ENCODE assay signal across 21 cellular contexts in the genomic region with DNA sequence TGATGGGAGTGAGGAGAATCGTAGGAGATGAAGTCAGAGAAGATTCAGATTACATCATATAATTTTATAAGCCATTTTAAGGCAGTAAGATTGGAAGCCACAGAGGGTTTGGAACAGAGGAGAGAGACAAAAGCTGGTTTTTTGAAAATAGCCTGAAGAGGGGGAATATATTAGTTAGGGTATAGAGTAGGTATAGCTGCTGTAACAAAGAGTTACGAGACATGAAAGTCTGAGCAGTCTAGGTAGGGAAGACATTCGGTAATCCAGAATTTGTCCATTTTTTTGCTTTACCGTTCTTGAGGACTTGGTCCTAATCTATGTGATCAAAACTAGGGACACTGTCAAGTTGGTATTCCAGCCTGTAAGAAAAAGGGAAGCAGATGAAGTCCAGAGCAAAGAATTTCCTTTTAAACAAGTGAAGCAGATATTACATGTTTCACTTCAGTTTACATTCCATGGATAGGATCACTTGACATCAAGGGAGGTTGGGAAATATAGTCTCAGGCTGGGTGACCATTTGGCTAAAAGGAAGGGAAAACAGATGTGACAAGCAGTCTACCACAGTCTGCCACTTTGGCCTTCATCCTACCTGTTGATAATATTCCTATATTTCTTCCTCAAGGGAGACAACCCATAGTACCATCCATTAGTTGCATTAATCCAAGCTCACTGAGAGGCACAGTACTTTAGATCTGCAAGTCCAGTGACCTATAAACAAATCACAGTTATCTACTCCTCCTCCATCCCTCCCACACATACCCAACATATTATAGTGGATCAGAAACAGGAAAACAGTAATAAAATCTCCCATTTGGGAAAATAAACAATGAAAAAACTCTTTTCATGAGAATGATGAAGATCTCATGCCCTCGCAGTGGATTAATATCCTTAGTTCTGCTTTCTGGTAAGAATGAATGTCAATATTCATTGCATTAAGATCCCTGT. TPM values are rescaled to one million over a fixed set of nuclear protein-coding genes. Genes with fewer than 3 reads are reported as not detected.
DNase-seq lines count a peak whose midpoint lies in the region; TF ChIP-seq lines count a peak whose summit lies in the region.
"Had no signal": no experiment of that assay in that cellular context is flagged by ENCODE, and none has a peak within 500 bp of the region (broad histone marks: within the 10 kb centered on the region; RNA-seq: fewer than 3 reads in every experiment).

No MANE protein-coding gene starts in this region.

- H3K4me2 ChIP-seq in smooth muscle cell, result peak overlapping the region; percentile 65
- H3K4me2 ChIP-seq: KMS-11 had no signal

- H4K20me1 ChIP-seq in smooth muscle cell (ENCODE audit: low read depth), result peaks cover 9% of the 10 kb centered on the region

- H3K4me1 Mint-ChIP-seq in chondrocyte (ENCODE audit: low read depth), result no peaks in the 10 kb centered on the region
- peaks cover 5% of the 10 kb centered on the region for H3K4me1 Mint-ChIP-seq in activated T-helper 1 cell treated with anti-CD3 and anti-CD28 coated beads, Interleukin-12 subunit alpha, Interleukin-12 subunit beta, Interleukin-2, Interleukin-4 antibody, amounts not matched to agents 30 ng/mL and 10 ng/mL and 1 ng/mL, durations not matched to agents 14 hours and 24 hours and 36 hours (ENCODE audit: low read depth)

- no peaks in the 10 kb centered on the region for H3K9me3 ChIP-seq in HEK293 (ENCODE audit: control insufficient read depth, insufficient read depth, low read depth, low read length)
- H3K9me3 ChIP-seq in smooth muscle cell (replicated peaks; ENCODE audit: low read depth), result no peaks in the 10 kb centered on the region
- no peaks in the 10 kb centered on the region for H3K9me3 ChIP-seq in effector memory CD4-positive, alpha-beta T cell (ENCODE audit: control insufficient read depth, low read length)
- H3K9me3 ChIP-seq: Caco-2, Peyer's patch had no signal

- H3K27me3 ChIP-seq in smooth muscle cell (ENCODE audit: low read depth), result no peaks in the 10 kb centered on the region
- H3K27me3 ChIP-seq in effector memory CD4-positive, alpha-beta T cell (replicated peaks; ENCODE audit: control insufficient read depth, insufficient read depth, low read length, poor library complexity, severe bottlenecking), result no peaks in the 10 kb centered on the region
- H3K27me3 ChIP-seq: BLaER1 treated with 17β-estradiol and CSF1 and Interleukin-3, amounts not matched to agents 10 nM and 100 nM; Peyer's patch had no signal

- H3K36me3 Mint-ChIP-seq in chondrocyte (ENCODE audit: low read depth), result peaks cover 2% of the 10 kb centered on the region
- peaks cover 6% of the 10 kb centered on the region for H3K36me3 Mint-ChIP-seq in activated T-helper 1 cell treated with anti-CD3 and anti-CD28 coated beads, Interleukin-12 subunit alpha, Interleukin-12 subunit beta, Interleukin-2, Interleukin-4 antibody, amounts not matched to agents 30 ng/mL and 10 ng/mL and 1 ng/mL, durations not matched to agents 14 hours and 24 hours and 36 hours (ENCODE audit: low read depth)

- CTCF ChIA-PET in HEK293 (lab: Yijun Ruan, JAX), result no interaction called here

- intact Hi-C loops in activated T-helper 1 cell treated with anti-CD3 and anti-CD28 coated beads, Interleukin-12 subunit alpha, Interleukin-12 subunit beta, Interleukin-2, Interleukin-4 antibody, amounts not matched to agents 30 ng/mL and 10 ng/mL and 1 ng/mL, durations not matched to agents 14 hours and 24 hours and 36 hours (cut with micrococcal nuclease), result no loop called here

- H3K79me2 ChIP-seq in smooth muscle cell (ENCODE audit: low read depth), result peaks cover 35% of the 10 kb centered on the region

- H3K4me3 Mint-ChIP-seq in chondrocyte (ENCODE audit: unreplicated experiment), result no peak overlapping the region
- H3K4me3 Mint-ChIP-seq in activated T-helper 1 cell treated with anti-CD3 and anti-CD28 coated beads, Interleukin-12 subunit alpha, Interleukin-12 subunit beta, Interleukin-2, Interleukin-4 antibody, amounts not matched to agents 30 ng/mL and 10 ng/mL and 1 ng/mL, durations not matched to agents 14 hours and 24 hours and 36 hours, result no peak overlapping the region
- H3K4me3 Mint-ChIP-seq: CD4-positive, alpha-beta memory T cell; HFFc6 had no signal

- H3K4me1 ChIP-seq in HEK293 (ENCODE audit: control insufficient read depth, insufficient read depth, low read length) (no peaks in the 10 kb centered on the region), smooth muscle cell (ENCODE audit: low read depth) (peaks cover 16% of the 10 kb centered on the region)
- no peaks in the 10 kb centered on the region for H3K4me1 ChIP-seq in effector memory CD4-positive, alpha-beta T cell (ENCODE audit: control insufficient read depth, insufficient read depth, low read length, poor library complexity, severe bottlenecking)

- no peak overlapping the region for H3K27ac ChIP-seq in HEK293 (ENCODE audit: extremely low read depth, low read depth, low read length)
- peak overlapping the region; percentile 24 for H3K27ac ChIP-seq in smooth muscle cell (ENCODE audit: low read depth)
- no peak overlapping the region for H3K27ac ChIP-seq in effector memory CD4-positive, alpha-beta T cell (ENCODE audit: insufficient read depth, low read length, poor library complexity, severe bottlenecking)
- H3K27ac ChIP-seq: BLaER1 treated with 17β-estradiol and CSF1 and Interleukin-3, amounts not matched to agents 10 nM and 100 nM; HL-60; KMS-11; Peyer's patch had no signal

- H3F3A ChIP-seq in smooth muscle cell (ENCODE audit: low read depth), result no peaks in the 10 kb centered on the region

- TF ChIP-seq CTCF in HEK293 (tag by site-specific recombination; IDR thresholded peaks at IDR 0.05) (no peak), chondrocyte (IDR thresholded peaks at IDR 0.05) (no peak), smooth muscle cell (IDR thresholded peaks at IDR 0.05; ENCODE audit: borderline replicate concordance, insufficient read depth, poor library complexity, severe bottlenecking) (no peak)

- H3K9ac ChIP-seq in smooth muscle cell (ENCODE audit: low read depth), result no peak overlapping the region
- H3K9ac ChIP-seq: BLaER1 treated with 17β-estradiol and CSF1 and Interleukin-3, amounts not matched to agents 10 nM and 100 nM; KMS-11 had no signal

- POLR2A ChIA-PET in HEK293 (lab: Yijun Ruan, JAX), result interaction anchor here (1.0 to 3.0 kb wide), 3 partner anchors 8 to 25 kb away, joined by 3 to 13 read pairs (median 3); partner anchors contain the start of gene FAM135A

- H3K36me3 ChIP-seq in HEK293 (ENCODE audit: control insufficient read depth in 2 of 2, insufficient read depth in 1 of 2, low read length in 2 of 2) (peaks cover 1 to 37% of the 10 kb centered on the region in 2 experiments), smooth muscle cell (ENCODE audit: low read depth) (peaks cover 3% of the 10 kb centered on the region)
- H3K36me3 ChIP-seq in effector memory CD4-positive, alpha-beta T cell (ENCODE audit: control insufficient read depth, insufficient read depth, low read length), result no peaks in the 10 kb centered on the region

- H3K4me3 ChIP-seq in HEK293 (ENCODE audit: low read depth, low read length), result no peak overlapping the region
- H3K4me3 ChIP-seq in smooth muscle cell, result no peak overlapping the region
- H3K4me3 ChIP-seq in effector memory CD4-positive, alpha-beta T cell (ENCODE audit: insufficient read depth, low read depth, low read length, poor library complexity, severe bottlenecking), result no peak overlapping the region
- H3K4me3 ChIP-seq: BLaER1 treated with 17β-estradiol and CSF1 and Interleukin-3, amounts not matched to agents 10 nM and 100 nM; Peyer's patch had no signal

- no peaks in the 10 kb centered on the region for H3K9me3 Mint-ChIP-seq in chondrocyte (ENCODE audit: low read depth)
- H3K9me3 Mint-ChIP-seq in activated T-helper 1 cell treated with anti-CD3 and anti-CD28 coated beads, Interleukin-12 subunit alpha, Interleukin-12 subunit beta, Interleukin-2, Interleukin-4 antibody, amounts not matched to agents 30 ng/mL and 10 ng/mL and 1 ng/mL, durations not matched to agents 14 hours and 24 hours and 36 hours, result no peaks in the 10 kb centered on the region
- H3K9me3 Mint-ChIP-seq: HFFc6 had no signal

- peak overlapping the region; percentile 51 for H2AFZ ChIP-seq in smooth muscle cell (ENCODE audit: low read depth)

- DNase-seq in chondrocyte (ENCODE audit: low spot score), result no peak
- peak; percentile 15 for DNase-seq in kidney glomerular epithelial cell (lab: John Stamatoyannopoulos, UW)
- DNase-seq in smooth muscle cell (lab: John Stamatoyannopoulos, UW; ENCODE audit: unreplicated experiment), result no peak
- DNase-seq in islet precursor cell, result no peak
- no peak for DNase-seq in activated T-helper 1 cell treated with anti-CD3 and anti-CD28 coated beads, Interleukin-12 subunit alpha, Interleukin-12 subunit beta, Interleukin-2, Interleukin-4 antibody, amounts not matched to agents 30 ng/mL and 10 ng/mL and 1 ng/mL, durations not matched to agents 14 hours and 24 hours and 36 hours (ENCODE audit: low spot score)
- DNase-seq in effector memory CD4-positive, alpha-beta T cell, result no peak
- DNase-seq: ACHN; Caco-2; CD4-positive, alpha-beta memory T cell; HFFc6; NCI-H1092 treated with DMSO at 0.1 percent for 48 hours; NCI-H1436 treated with DMSO at 0.1 percent for 48 hours; NCI-H1930; NCI-H510A; NCI-H774; NK-92 treated with Interleukin-12 subunit alpha and Interleukin-12 subunit beta, amount 100 ng/mL, for 24 hours; Peyer's patch had no signal

- WGBS in smooth muscle cell (ENCODE audit: low lambda C conversion rate), result 67% methylated on average over 5 of the region's 5 CpGs

- H3K27ac Mint-ChIP-seq in chondrocyte (ENCODE audit: unreplicated experiment), result peak overlapping the region; percentile 5
- no peak overlapping the region for H3K27ac Mint-ChIP-seq in activated T-helper 1 cell treated with anti-CD3 and anti-CD28 coated beads, Interleukin-12 subunit alpha, Interleukin-12 subunit beta, Interleukin-2, Interleukin-4 antibody, amounts not matched to agents 30 ng/mL and 10 ng/mL and 1 ng/mL, durations not matched to agents 14 hours and 24 hours and 36 hours
- H3K27ac Mint-ChIP-seq: HFFc6 had no signal

- no peaks in the 10 kb centered on the region for H3K27me3 Mint-ChIP-seq in chondrocyte (ENCODE audit: low read depth)
- no peaks in the 10 kb centered on the region for H3K27me3 Mint-ChIP-seq in activated T-helper 1 cell treated with anti-CD3 and anti-CD28 coated beads, Interleukin-12 subunit alpha, Interleukin-12 subunit beta, Interleukin-2, Interleukin-4 antibody, amounts not matched to agents 30 ng/mL and 10 ng/mL and 1 ng/mL, durations not matched to agents 14 hours and 24 hours and 36 hours (ENCODE audit: insufficient read depth)
- H3K27me3 Mint-ChIP-seq: CD4-positive, alpha-beta memory T cell had no signal

TF ChIP-seq in HEK293, 187 proteins besides CTCF, POLR2A, EP300 and RAD21 (continues in another document):
- TF ChIP-seq ZNF548 (tag by site-specific recombination; IDR thresholded peaks at IDR 0.05) (no peak), EGR2 (tag by site-specific recombination; IDR thresholded peaks at IDR 0.05; ENCODE audit: low read depth) (peak; percentile 50; the same call in 1 of the 2 replicates)

RNA-seq across cellular contexts. Expression of gene FAM135A, which starts 10.2 kb away (rescaled TPM):
- total RNA-seq in chondrocyte (8.8 to 11.9 TPM (median 10.6 TPM) in 3 replicates), smooth muscle cell (32.3 and 43.6 TPM in 2 replicates)
- 8.9 and 11.0 TPM in 2 replicates for polyA plus RNA-seq in smooth muscle cell
- 9.9 and 11.8 TPM in 2 replicates for total RNA-seq in activated T-helper 1 cell treated with anti-CD3 and anti-CD28 coated beads, Interleukin-12 subunit alpha, Interleukin-12 subunit beta, Interleukin-2, Interleukin-4 antibody, amounts not matched to agents 30 ng/mL and 10 ng/mL and 1 ng/mL, durations not matched to agents 14 hours and 24 hours and 36 hours
